In genomic region chr16:28473714-28474265, GRCh38 we compare ENCODE assay signal across 20 cellular contexts. TPM values are rescaled to one million over a fixed set of nuclear protein-coding genes. Genes with fewer than 3 reads are reported as not detected.
DNase-seq lines count a peak whose midpoint lies in the region; ATAC-seq and TF ChIP-seq lines count a peak whose summit lies in the region.
"Had no signal": no experiment of that assay in that cellular context is flagged by ENCODE, and none has a peak within 500 bp of the region (broad histone marks: within the 10 kb centered on the region; RNA-seq: fewer than 3 reads in every experiment).

No MANE protein-coding gene starts in this region.

- no peaks in the 10 kb centered on the region for H3K9me3 Mint-ChIP-seq in activated naive CD4-positive, alpha-beta T cell treated with anti-CD3 and anti-CD28 coated beads, Interleukin-2, amount 50 U/mL, for 72 hours
- no peaks in the 10 kb centered on the region for H3K9me3 Mint-ChIP-seq in stimulated activated naive CD8-positive, alpha-beta T cell treated with anti-CD3 and anti-CD28 coated beads, Interleukin-15, Interleukin-2, amounts not matched to agents 100 ng/mL and 50 ng/mL, for 24 hours

- H3K27me3 Mint-ChIP-seq in stimulated activated naive CD8-positive, alpha-beta T cell treated with anti-CD3 and anti-CD28 coated beads, Interleukin-15, Interleukin-2, amounts not matched to agents 100 ng/mL and 50 ng/mL, for 24 hours: no peaks in the 10 kb centered on the region

- peaks cover 10% of the 10 kb centered on the region for H3K4me1 ChIP-seq in OCI-LY3 (ENCODE audit: low read length)
- H3K4me1 ChIP-seq: pancreas, stomach had no signal

- peak in 1 of 2 donors; percentile 53 for DNase-seq in activated naive CD4-positive, alpha-beta T cell treated with anti-CD3 and anti-CD28 coated beads, Interleukin-2, amount 50 U/mL, for 72 hours (ENCODE audit: low spot score in 2 of 2)
- DNase-seq in activated naive CD4-positive, alpha-beta T cell treated with Interleukin-2 at 50 U/mL for 16 hours: no peak
- DNase-seq in fibroblast of mammary gland (ENCODE audit: low read depth) (peak; percentile 16), islet precursor cell (no peak)
- DNase-seq: activated gamma-delta T cell treated with Interleukin-2 at 50 U/mL for 16 hours; effector CD4-positive, alpha-beta T cell; KG1; NCI-H2171 treated with DMSO at 0.1 percent for 48 hours; NK-92 treated with Interleukin-12 subunit alpha and Interleukin-12 subunit beta, amount 100 ng/mL, for 24 hours; stomach had no signal

- no peak overlapping the region for H3K27ac ChIP-seq in OCI-LY3 (ENCODE audit: low read length)
- H3K27ac ChIP-seq: hepatocyte, pancreas, stomach had no signal

- H4K20me1 ChIP-seq in OCI-LY3 (ENCODE audit: insufficient read depth, low read length): no peaks in the 10 kb centered on the region

- peak overlapping the region; percentile 12 for H3K4me2 ChIP-seq in OCI-LY3 (ENCODE audit: low read length)
- H3K4me2 ChIP-seq: hepatocyte, smooth muscle cell had no signal

- no peak overlapping the region for H3K4me3 Mint-ChIP-seq in stimulated activated naive CD8-positive, alpha-beta T cell treated with anti-CD3 and anti-CD28 coated beads, Interleukin-15, Interleukin-2, amounts not matched to agents 100 ng/mL and 50 ng/mL, for 24 hours

- no peak overlapping the region for H2AFZ ChIP-seq in OCI-LY3 (ENCODE audit: low read depth, low read length)
- H2AFZ ChIP-seq: hepatocyte had no signal

- H3K9ac ChIP-seq in OCI-LY3 (ENCODE audit: low read length): no peak overlapping the region

- no peaks in the 10 kb centered on the region for H3K9me3 ChIP-seq in OCI-LY3 (ENCODE audit: insufficient read depth, low read length)
- H3K9me3 ChIP-seq: pancreas, stomach had no signal

- peak overlapping the region in 1 of 2 donors; percentile 70 for H3K27ac Mint-ChIP-seq in activated naive CD4-positive, alpha-beta T cell treated with anti-CD3 and anti-CD28 coated beads, Interleukin-2, amount 50 U/mL, for 72 hours
- H3K27ac Mint-ChIP-seq in stimulated activated naive CD8-positive, alpha-beta T cell treated with anti-CD3 and anti-CD28 coated beads, Interleukin-15, Interleukin-2, amounts not matched to agents 100 ng/mL and 50 ng/mL, for 24 hours: peak overlapping the region; percentile 52

- no peaks in the 10 kb centered on the region for H3K79me2 ChIP-seq in OCI-LY3 (ENCODE audit: low read length)
- H3K79me2 ChIP-seq: hepatocyte had no signal

- no peaks in the 10 kb centered on the region for H3K27me3 ChIP-seq in OCI-LY3 (ENCODE audit: low read depth, low read length)
- H3K27me3 ChIP-seq: hepatocyte, pancreas, stomach had no signal

- H3K36me3 ChIP-seq in OCI-LY3 (replicated peaks; ENCODE audit: low read depth, low read length): peaks cover 9% of the 10 kb centered on the region

- peak; percentile 94 to 96 for ATAC-seq in activated naive CD4-positive, alpha-beta T cell treated with anti-CD3 and anti-CD28 coated beads, Interleukin-2, amount 50 U/mL, for 72 hours
- ATAC-seq in HG02623 (IDR thresholded peaks at IDR 0.05; ENCODE audit: unreplicated experiment): no peak
- no peak for ATAC-seq in HG03565 (IDR thresholded peaks at IDR 0.05; ENCODE audit: unreplicated experiment)
- ATAC-seq: pancreas had no signal

- H3K4me3 ChIP-seq in OCI-LY3 (ENCODE audit: low read length): no peak overlapping the region
- no peak overlapping the region for H3K4me3 ChIP-seq in fibroblast of mammary gland (ENCODE audit: control insufficient read depth, low read depth, low read length)
- H3K4me3 ChIP-seq: hepatocyte, pancreas, smooth muscle cell, stomach had no signal

- TF ChIP-seq CTCF in OCI-LY3 (IDR thresholded peaks at IDR 0.05; ENCODE audit: low read depth, low read length) (no peak), fibroblast of mammary gland (conservative IDR thresholded peaks at IDR 0.05; ENCODE audit: control insufficient read depth, insufficient read depth, low read depth, low read length) (no peak)

- peaks cover 14% of the 10 kb centered on the region for H3K4me1 Mint-ChIP-seq in stimulated activated naive CD8-positive, alpha-beta T cell treated with anti-CD3 and anti-CD28 coated beads, Interleukin-15, Interleukin-2, amounts not matched to agents 100 ng/mL and 50 ng/mL, for 24 hours (ENCODE audit: low read depth)

- peaks cover 4 to 6% of the 10 kb centered on the region in 2 donors for H3K36me3 Mint-ChIP-seq in activated naive CD4-positive, alpha-beta T cell treated with anti-CD3 and anti-CD28 coated beads, Interleukin-2, amount 50 U/mL, for 72 hours
- H3K36me3 Mint-ChIP-seq in stimulated activated naive CD8-positive, alpha-beta T cell treated with anti-CD3 and anti-CD28 coated beads, Interleukin-15, Interleukin-2, amounts not matched to agents 100 ng/mL and 50 ng/mL, for 24 hours (ENCODE audit: low read depth): peaks cover 45% of the 10 kb centered on the region

RNA-seq across cellular contexts. Expression of gene NPIPB7, which starts 1.7 kb away (rescaled TPM):
- under 1 TPM in 1 of 2 donors, not detected in 1; 0.19 TPM for total RNA-seq in activated naive CD4-positive, alpha-beta T cell treated with anti-CD3 and anti-CD28 coated beads, Interleukin-2, amount 50 U/mL, for 72 hours
- total RNA-seq: bronchial epithelial cell, fibroblast of lung, hepatocyte, pancreas, smooth muscle cell, stomach had no signal

RNA-seq across cellular contexts. Expression of gene CLN3, which starts 18.1 kb away (rescaled TPM):
- 10 to 100 TPM; 19.3 to 25.8 TPM for total RNA-seq in activated naive CD4-positive, alpha-beta T cell treated with anti-CD3 and anti-CD28 coated beads, Interleukin-2, amount 50 U/mL, for 72 hours

RNA-seq across cellular contexts. Expression of gene APOBR, which starts 20.7 kb away (rescaled TPM):
- 1 to 10 TPM in 1 of 2 donors, under 1 TPM in 1; 0.93 to 2.9 TPM for total RNA-seq in activated naive CD4-positive, alpha-beta T cell treated with anti-CD3 and anti-CD28 coated beads, Interleukin-2, amount 50 U/mL, for 72 hours
- total RNA-seq: bronchial epithelial cell, smooth muscle cell had no signal

RNA-seq across cellular contexts. Expression of gene IL27, which starts 32.8 kb away (rescaled TPM):
- not detected for total RNA-seq in activated naive CD4-positive, alpha-beta T cell treated with anti-CD3 and anti-CD28 coated beads, Interleukin-2, amount 50 U/mL, for 72 hours
- total RNA-seq: bronchial epithelial cell; fibroblast of lung; hepatocyte; smooth muscle cell; stomach; T-helper 2 cell treated with Interferon-gamma antibody and Interleukin-4, amounts not matched to agents 100 ng/mL and 5 ng/mL, for 36 hours had no signal

Comparison
In these comparisons a context has a peak if more than half of its experiments do, and no peak if none do; other contexts are left out.
1. ATAC-seq: peak in activated naive CD4-positive, alpha-beta T cell treated with anti-CD3 and anti-CD28 coated beads, Interleukin-2, amount 50 U/mL, for 72 hours (2 of 2); none in HG02623 (single experiment) and HG03565 (single experiment).